Comparison of ENCODE assay signal across 1 cellular context in the genomic region with DNA sequence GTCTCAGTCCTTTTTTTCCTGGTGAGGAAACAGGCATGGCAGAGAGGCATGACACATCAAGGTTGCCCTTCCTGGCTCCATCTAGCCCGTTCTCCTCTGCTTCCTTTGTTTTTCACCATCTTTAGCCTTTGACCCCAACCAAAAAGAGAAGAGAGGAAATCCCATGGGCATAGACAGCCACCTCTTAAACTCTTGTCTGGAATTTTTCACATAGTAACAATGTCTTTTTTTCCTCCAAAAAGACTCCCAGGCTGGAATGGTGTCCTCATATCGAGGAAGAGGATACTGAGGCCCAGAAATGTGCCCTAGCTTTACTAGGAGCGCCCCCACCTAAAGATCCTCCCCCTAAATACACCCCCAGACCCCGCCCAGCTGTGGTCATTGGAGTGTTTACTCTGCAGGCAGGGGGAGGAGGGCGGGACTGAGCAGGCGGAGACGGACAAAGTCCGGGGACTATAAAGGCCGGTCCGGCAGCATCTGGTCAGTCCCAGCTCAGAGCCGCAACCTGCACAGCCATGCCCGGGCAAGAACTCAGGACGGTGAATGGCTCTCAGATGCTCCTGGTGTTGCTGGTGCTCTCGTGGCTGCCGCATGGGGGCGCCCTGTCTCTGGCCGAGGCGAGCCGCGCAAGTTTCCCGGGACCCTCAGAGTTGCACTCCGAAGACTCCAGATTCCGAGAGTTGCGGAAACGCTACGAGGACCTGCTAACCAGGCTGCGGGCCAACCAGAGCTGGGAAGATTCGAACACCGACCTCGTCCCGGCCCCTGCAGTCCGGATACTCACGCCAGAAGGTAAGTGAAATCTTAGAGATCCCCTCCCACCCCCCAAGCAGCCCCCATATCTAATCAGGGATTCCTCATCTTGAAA.
TF ChIP-seq lines count a peak whose summit lies in the region.

Gene GDF15, plus strand, starts transcription at position 484 of the 868 bp plus-strand sequence. Its CDS starts 32 bp downstream, at position 516.

TF ChIP-seq in HepG2, 621 proteins besides CTCF, POLR2A, EP300 and RAD21 (continued from another document):
- TF ChIP-seq YEATS4 (CRISPR knock-in tag; IDR thresholded peaks at IDR 0.05; ENCODE audit: borderline replicate concordance) (peak; percentile 79; the same call in 1 of the 2 replicates), HNRNPUL1 (IDR thresholded peaks at IDR 0.05; ENCODE audit: low read depth, low read length) (no peak), ZFP36L1 (CRISPR knock-in tag; IDR thresholded peaks at IDR 0.05) (peak; percentile 94), ZNF3 (CRISPR knock-in tag; IDR thresholded peaks at IDR 0.05) (peak; percentile 75; the same call in 1 of the 2 replicates), GZF1 (CRISPR knock-in tag; IDR thresholded peaks at IDR 0.05) (0 out of 2 replicates have a peak, but pooled peaks have one; percentile 63), ZNF225 (CRISPR knock-in tag; IDR thresholded peaks at IDR 0.05) (peak; percentile 83; the same call in 1 of the 2 replicates), CENPT (CRISPR knock-in tag; IDR thresholded peaks at IDR 0.05; ENCODE audit: low read depth) (peak; percentile 85; the same call in 1 of the 2 replicates), RFXANK (CRISPR knock-in tag; IDR thresholded peaks at IDR 0.05) (no peak), RFX5 (IDR thresholded peaks at IDR 0.05; ENCODE audit: low read depth, low read length) (no peak), BRD4 (CRISPR knock-in tag; IDR thresholded peaks at IDR 0.05) (peak; percentile 87), ETV5 (CRISPR knock-in tag; IDR thresholded peaks at IDR 0.05; ENCODE audit: borderline replicate concordance) (peak; percentile 79), FOXK2 (IDR thresholded peaks at IDR 0.05) (peak; percentile 66; the same call in 1 of the 2 replicates), SYNCRIP (IDR thresholded peaks at IDR 0.05; ENCODE audit: insufficient read depth, low read depth, low read length) (no peak), ZNF547 (CRISPR knock-in tag; IDR thresholded peaks at IDR 0.05) (peak; percentile 33; the same call in 1 of the 2 replicates), POGZ (CRISPR knock-in tag; IDR thresholded peaks at IDR 0.05) (peak; percentile 71), CHD4 (IDR thresholded peaks at IDR 0.05; ENCODE audit: borderline replicate concordance, low read length) (peak; percentile 42; the same call in 1 of the 2 replicates), ZNF550 (CRISPR knock-in tag; IDR thresholded peaks at IDR 0.05; ENCODE audit: borderline replicate concordance) (peak; percentile 87; the same call in 1 of the 2 replicates), YEATS2 (CRISPR knock-in tag; IDR thresholded peaks at IDR 0.05; ENCODE audit: borderline replicate concordance) (no peak; the same call in 1 of the 2 replicates), ZNF556 (CRISPR knock-in tag; IDR thresholded peaks at IDR 0.05; ENCODE audit: borderline replicate concordance) (peak; percentile 96), ZNF451 (CRISPR knock-in tag; IDR thresholded peaks at IDR 0.05) (peak; percentile 93), DR1 (CRISPR knock-in tag; IDR thresholded peaks at IDR 0.05) (peak; percentile 99), ZNF598 (CRISPR knock-in tag; IDR thresholded peaks at IDR 0.05; ENCODE audit: borderline replicate concordance) (no peak; the same call in 1 of the 2 replicates), MATR3 (CRISPR knock-in tag; IDR thresholded peaks at IDR 0.05) (no peak), ZNF83 (CRISPR knock-in tag; IDR thresholded peaks at IDR 0.05; ENCODE audit: borderline replicate concordance) (peak; percentile 72; the same call in 1 of the 2 replicates), WIZ (CRISPR knock-in tag; IDR thresholded peaks at IDR 0.05) (no peak), SRY (CRISPR knock-in tag; IDR thresholded peaks at IDR 0.05) (peak; percentile 88), HNF1B (CRISPR knock-in tag; IDR thresholded peaks at IDR 0.05) (peak; percentile 69)
- TF ChIP-seq, protein P1, sequence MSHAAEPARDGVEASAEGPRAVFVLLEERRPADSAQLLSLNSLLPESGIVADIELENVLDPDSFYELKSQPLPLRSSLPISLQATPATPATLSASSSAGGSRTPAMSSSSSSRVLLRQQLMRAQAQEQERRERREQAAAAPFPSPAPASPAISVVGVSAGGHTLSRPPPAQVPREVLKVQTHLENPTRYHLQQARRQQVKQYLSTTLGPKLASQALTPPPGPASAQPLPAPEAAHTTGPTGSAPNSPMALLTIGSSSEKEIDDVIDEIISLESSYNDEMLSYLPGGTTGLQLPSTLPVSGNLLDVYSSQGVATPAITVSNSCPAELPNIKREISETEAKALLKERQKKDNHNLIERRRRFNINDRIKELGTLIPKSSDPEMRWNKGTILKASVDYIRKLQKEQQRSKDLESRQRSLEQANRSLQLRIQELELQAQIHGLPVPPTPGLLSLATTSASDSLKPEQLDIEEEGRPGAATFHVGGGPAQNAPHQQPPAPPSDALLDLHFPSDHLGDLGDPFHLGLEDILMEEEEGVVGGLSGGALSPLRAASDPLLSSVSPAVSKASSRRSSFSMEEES (CRISPR knock-in tag; IDR thresholded peaks at IDR 0.05), result peak; percentile 70
- TF ChIP-seq, protein P2, sequence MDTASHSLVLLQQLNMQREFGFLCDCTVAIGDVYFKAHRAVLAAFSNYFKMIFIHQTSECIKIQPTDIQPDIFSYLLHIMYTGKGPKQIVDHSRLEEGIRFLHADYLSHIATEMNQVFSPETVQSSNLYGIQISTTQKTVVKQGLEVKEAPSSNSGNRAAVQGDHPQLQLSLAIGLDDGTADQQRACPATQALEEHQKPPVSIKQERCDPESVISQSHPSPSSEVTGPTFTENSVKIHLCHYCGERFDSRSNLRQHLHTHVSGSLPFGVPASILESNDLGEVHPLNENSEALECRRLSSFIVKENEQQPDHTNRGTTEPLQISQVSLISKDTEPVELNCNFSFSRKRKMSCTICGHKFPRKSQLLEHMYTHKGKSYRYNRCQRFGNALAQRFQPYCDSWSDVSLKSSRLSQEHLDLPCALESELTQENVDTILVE (CRISPR knock-in tag; IDR thresholded peaks at IDR 0.05), result no peak; the same call in 1 of the 2 replicates
- TF ChIP-seq, protein P3, sequence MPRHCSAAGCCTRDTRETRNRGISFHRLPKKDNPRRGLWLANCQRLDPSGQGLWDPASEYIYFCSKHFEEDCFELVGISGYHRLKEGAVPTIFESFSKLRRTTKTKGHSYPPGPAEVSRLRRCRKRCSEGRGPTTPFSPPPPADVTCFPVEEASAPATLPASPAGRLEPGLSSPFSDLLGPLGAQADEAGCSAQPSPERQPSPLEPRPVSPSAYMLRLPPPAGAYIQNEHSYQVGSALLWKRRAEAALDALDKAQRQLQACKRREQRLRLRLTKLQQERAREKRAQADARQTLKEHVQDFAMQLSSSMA (CRISPR knock-in tag; IDR thresholded peaks at IDR 0.05), result 0 out of 2 replicates have a peak, but pooled peaks have one; percentile 28
- TF ChIP-seq, protein P4, sequence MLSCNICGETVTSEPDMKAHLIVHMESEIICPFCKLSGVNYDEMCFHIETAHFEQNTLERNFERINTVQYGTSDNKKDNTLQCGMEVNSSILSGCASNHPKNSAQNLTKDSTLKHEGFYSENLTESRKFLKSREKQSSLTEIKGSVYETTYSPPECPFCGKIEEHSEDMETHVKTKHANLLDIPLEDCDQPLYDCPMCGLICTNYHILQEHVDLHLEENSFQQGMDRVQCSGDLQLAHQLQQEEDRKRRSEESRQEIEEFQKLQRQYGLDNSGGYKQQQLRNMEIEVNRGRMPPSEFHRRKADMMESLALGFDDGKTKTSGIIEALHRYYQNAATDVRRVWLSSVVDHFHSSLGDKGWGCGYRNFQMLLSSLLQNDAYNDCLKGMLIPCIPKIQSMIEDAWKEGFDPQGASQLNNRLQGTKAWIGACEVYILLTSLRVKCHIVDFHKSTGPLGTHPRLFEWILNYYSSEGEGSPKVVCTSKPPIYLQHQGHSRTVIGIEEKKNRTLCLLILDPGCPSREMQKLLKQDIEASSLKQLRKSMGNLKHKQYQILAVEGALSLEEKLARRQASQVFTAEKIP (CRISPR knock-in tag; IDR thresholded peaks at IDR 0.05; ENCODE audit: borderline replicate concordance), result peak; percentile 22; the same call in 1 of the 2 replicates
